ENCODE assay signal across 1 cellular context in the genomic region with DNA sequence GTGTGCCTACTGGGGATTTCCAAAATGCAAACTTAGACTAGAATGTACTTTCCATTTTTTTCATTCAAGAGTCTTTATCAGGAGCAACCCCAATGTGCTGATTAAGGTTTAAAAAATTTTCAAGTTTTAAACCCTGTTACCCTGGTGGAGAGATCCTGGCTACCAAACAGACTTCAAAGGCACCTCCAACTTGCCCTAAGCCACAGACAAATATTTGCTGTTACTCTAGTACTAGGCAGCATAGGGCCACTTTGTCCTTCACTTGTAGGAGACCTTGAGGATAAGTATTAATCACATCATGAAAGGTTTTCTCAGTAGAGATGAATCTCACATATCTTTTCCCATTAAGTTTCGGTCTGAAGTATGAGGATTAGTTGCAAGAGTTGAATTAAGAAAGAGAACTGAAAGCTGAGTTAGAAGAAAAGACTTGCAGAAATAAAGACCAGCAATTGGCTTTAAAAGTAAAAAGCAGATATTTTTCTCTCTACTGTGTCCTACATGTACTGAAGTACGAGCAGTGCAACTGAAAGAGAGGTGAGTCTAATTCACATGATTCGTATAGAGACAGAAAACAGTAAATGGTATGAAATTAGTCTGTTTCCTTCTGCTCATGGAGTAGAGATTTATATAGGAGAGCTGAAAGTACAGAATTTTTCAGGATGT.
TF ChIP-seq lines count a peak whose summit lies in the region.

No MANE protein-coding gene starts in this region.

TF ChIP-seq in HepG2, 621 proteins besides CTCF, POLR2A, EP300 and RAD21 (continued from another document and continues in another):
- TF ChIP-seq, protein P1, sequence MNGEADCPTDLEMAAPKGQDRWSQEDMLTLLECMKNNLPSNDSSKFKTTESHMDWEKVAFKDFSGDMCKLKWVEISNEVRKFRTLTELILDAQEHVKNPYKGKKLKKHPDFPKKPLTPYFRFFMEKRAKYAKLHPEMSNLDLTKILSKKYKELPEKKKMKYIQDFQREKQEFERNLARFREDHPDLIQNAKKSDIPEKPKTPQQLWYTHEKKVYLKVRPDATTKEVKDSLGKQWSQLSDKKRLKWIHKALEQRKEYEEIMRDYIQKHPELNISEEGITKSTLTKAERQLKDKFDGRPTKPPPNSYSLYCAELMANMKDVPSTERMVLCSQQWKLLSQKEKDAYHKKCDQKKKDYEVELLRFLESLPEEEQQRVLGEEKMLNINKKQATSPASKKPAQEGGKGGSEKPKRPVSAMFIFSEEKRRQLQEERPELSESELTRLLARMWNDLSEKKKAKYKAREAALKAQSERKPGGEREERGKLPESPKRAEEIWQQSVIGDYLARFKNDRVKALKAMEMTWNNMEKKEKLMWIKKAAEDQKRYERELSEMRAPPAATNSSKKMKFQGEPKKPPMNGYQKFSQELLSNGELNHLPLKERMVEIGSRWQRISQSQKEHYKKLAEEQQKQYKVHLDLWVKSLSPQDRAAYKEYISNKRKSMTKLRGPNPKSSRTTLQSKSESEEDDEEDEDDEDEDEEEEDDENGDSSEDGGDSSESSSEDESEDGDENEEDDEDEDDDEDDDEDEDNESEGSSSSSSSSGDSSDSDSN (CRISPR knock-in tag; IDR thresholded peaks at IDR 0.05) = no peak
- TF ChIP-seq ZZZ3 (CRISPR knock-in tag; IDR thresholded peaks at IDR 0.05; ENCODE audit: borderline replicate concordance) = no peak
- TF ChIP-seq DNMT1 (CRISPR knock-in tag; IDR thresholded peaks at IDR 0.05) = no peak
- TF ChIP-seq HNF4G (IDR thresholded peaks at IDR 0.05; ENCODE audit: borderline replicate concordance, low read depth, low read length) = peak; percentile 38; the same call in 1 of the 2 replicates
- TF ChIP-seq HNF4G (CRISPR knock-in tag; IDR thresholded peaks at IDR 0.05; ENCODE audit: borderline replicate concordance, low read depth) = no peak
- no peak for TF ChIP-seq MAZ (IDR thresholded peaks at IDR 0.05; ENCODE audit: borderline replicate concordance, low read depth, low read length)
- no peak for TF ChIP-seq MAZ (CRISPR knock-in tag; IDR thresholded peaks at IDR 0.05; ENCODE audit: low read depth)
- TF ChIP-seq, protein P2, sequence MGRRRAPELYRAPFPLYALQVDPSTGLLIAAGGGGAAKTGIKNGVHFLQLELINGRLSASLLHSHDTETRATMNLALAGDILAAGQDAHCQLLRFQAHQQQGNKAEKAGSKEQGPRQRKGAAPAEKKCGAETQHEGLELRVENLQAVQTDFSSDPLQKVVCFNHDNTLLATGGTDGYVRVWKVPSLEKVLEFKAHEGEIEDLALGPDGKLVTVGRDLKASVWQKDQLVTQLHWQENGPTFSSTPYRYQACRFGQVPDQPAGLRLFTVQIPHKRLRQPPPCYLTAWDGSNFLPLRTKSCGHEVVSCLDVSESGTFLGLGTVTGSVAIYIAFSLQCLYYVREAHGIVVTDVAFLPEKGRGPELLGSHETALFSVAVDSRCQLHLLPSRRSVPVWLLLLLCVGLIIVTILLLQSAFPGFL (CRISPR knock-in tag; IDR thresholded peaks at IDR 0.05) = no peak
- TF ChIP-seq HDAC1 (CRISPR knock-in tag; IDR thresholded peaks at IDR 0.05) = peak; percentile 58
- no peak for TF ChIP-seq GZF1 (CRISPR knock-in tag; IDR thresholded peaks at IDR 0.05)
- no peak for TF ChIP-seq ZNF605 (CRISPR knock-in tag; IDR thresholded peaks at IDR 0.05)
- TF ChIP-seq ZNF136 (CRISPR knock-in tag; IDR thresholded peaks at IDR 0.05; ENCODE audit: low read depth) = no peak; the same call in 1 of the 2 replicates
- TF ChIP-seq ZKSCAN8 (CRISPR knock-in tag; IDR thresholded peaks at IDR 0.05; ENCODE audit: borderline replicate concordance) = peak; percentile 82; the same call in 1 of the 2 replicates
- no peak for TF ChIP-seq GABPA (IDR thresholded peaks at IDR 0.05; ENCODE audit: low read depth, low read length)
- no peak for TF ChIP-seq GABPA (CRISPR knock-in tag; IDR thresholded peaks at IDR 0.05; ENCODE audit: low read depth)
- TF ChIP-seq, protein P3, sequence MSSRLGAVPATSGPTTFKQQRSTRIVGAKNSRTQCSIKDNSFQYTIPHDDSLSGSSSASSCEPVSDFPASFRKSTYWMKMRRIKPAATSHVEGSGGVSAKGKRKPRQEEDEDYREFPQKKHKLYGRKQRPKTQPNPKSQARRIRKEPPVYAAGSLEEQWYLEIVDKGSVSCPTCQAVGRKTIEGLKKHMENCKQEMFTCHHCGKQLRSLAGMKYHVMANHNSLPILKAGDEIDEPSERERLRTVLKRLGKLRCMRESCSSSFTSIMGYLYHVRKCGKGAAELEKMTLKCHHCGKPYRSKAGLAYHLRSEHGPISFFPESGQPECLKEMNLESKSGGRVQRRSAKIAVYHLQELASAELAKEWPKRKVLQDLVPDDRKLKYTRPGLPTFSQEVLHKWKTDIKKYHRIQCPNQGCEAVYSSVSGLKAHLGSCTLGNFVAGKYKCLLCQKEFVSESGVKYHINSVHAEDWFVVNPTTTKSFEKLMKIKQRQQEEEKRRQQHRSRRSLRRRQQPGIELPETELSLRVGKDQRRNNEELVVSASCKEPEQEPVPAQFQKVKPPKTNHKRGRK (CRISPR knock-in tag; IDR thresholded peaks at IDR 0.05) = no peak
- TF ChIP-seq, protein P4, sequence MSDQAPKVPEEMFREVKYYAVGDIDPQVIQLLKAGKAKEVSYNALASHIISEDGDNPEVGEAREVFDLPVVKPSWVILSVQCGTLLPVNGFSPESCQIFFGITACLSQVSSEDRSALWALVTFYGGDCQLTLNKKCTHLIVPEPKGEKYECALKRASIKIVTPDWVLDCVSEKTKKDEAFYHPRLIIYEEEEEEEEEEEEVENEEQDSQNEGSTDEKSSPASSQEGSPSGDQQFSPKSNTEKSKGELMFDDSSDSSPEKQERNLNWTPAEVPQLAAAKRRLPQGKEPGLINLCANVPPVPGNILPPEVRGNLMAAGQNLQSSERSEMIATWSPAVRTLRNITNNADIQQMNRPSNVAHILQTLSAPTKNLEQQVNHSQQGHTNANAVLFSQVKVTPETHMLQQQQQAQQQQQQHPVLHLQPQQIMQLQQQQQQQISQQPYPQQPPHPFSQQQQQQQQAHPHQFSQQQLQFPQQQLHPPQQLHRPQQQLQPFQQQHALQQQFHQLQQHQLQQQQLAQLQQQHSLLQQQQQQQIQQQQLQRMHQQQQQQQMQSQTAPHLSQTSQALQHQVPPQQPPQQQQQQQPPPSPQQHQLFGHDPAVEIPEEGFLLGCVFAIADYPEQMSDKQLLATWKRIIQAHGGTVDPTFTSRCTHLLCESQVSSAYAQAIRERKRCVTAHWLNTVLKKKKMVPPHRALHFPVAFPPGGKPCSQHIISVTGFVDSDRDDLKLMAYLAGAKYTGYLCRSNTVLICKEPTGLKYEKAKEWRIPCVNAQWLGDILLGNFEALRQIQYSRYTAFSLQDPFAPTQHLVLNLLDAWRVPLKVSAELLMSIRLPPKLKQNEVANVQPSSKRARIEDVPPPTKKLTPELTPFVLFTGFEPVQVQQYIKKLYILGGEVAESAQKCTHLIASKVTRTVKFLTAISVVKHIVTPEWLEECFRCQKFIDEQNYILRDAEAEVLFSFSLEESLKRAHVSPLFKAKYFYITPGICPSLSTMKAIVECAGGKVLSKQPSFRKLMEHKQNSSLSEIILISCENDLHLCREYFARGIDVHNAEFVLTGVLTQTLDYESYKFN (CRISPR knock-in tag; conservative IDR thresholded peaks at IDR 0.05) = peak; percentile 94
- TF ChIP-seq ZKSCAN5 (CRISPR knock-in tag; IDR thresholded peaks at IDR 0.05) = no peak
- TF ChIP-seq ZNF577 (CRISPR knock-in tag; IDR thresholded peaks at IDR 0.05; ENCODE audit: borderline replicate concordance, low read depth) = no peak
- TF ChIP-seq NBN (conservative IDR thresholded peaks at IDR 0.05) = no peak
- no peak for TF ChIP-seq ARID2 (CRISPR knock-in tag; IDR thresholded peaks at IDR 0.05; ENCODE audit: borderline replicate concordance)
- TF ChIP-seq XRCC5 (optimal IDR thresholded peaks at IDR 0.05; ENCODE audit: low read length) = no peak
- TF ChIP-seq MTA3 (CRISPR knock-in tag; IDR thresholded peaks at IDR 0.05) = no peak
- TF ChIP-seq RAD51 (IDR thresholded peaks at IDR 0.05; ENCODE audit: borderline replicate concordance) = no peak
- TF ChIP-seq ZNF83 (CRISPR knock-in tag; IDR thresholded peaks at IDR 0.05; ENCODE audit: borderline replicate concordance) = no peak
- TF ChIP-seq, protein P5, sequence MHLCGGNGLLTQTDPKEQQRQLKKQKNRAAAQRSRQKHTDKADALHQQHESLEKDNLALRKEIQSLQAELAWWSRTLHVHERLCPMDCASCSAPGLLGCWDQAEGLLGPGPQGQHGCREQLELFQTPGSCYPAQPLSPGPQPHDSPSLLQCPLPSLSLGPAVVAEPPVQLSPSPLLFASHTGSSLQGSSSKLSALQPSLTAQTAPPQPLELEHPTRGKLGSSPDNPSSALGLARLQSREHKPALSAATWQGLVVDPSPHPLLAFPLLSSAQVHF (CRISPR knock-in tag; IDR thresholded peaks at IDR 0.05) = no peak
- no peak; the same call in 1 of the 2 replicates for TF ChIP-seq ZSCAN9 (CRISPR knock-in tag; IDR thresholded peaks at IDR 0.05; ENCODE audit: borderline replicate concordance)
- TF ChIP-seq, protein P6, sequence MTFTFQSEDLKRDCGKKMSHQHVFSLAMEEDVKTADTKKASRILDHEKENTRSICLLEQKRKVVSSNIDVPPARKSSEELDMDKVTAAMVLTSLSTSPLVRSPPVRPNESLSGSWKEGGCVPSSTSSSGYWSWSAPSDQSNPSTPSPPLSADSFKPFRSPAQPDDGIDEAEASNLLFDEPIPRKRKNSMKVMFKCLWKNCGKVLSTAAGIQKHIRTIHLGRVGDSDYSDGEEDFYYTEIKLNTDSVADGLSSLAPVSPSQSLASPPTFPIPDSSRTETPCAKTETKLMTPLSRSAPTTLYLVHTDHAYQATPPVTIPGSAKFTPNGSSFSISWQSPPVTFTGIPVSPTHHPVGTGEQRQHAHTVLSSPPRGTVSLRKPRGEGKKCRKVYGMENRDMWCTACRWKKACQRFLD (CRISPR knock-in tag; IDR thresholded peaks at IDR 0.05; ENCODE audit: borderline replicate concordance) = no peak
- no peak for TF ChIP-seq ZNF33B (CRISPR knock-in tag; IDR thresholded peaks at IDR 0.05)
- TF ChIP-seq ZSCAN12 (CRISPR knock-in tag; IDR thresholded peaks at IDR 0.05) = no peak
- peak; percentile 74; the same call in 1 of the 2 replicates for TF ChIP-seq TARDBP (CRISPR knock-in tag; IDR thresholded peaks at IDR 0.05)
- no peak for TF ChIP-seq SRSF4 (IDR thresholded peaks at IDR 0.05; ENCODE audit: low read depth, low read length, poor library complexity, severe bottlenecking)
- no peak for TF ChIP-seq ZFP90 (CRISPR knock-in tag; IDR thresholded peaks at IDR 0.05; ENCODE audit: borderline replicate concordance)
- no peak for TF ChIP-seq ZNF552 (CRISPR knock-in tag; IDR thresholded peaks at IDR 0.05; ENCODE audit: borderline replicate concordance)
- no peak for TF ChIP-seq U2AF2 (IDR thresholded peaks at IDR 0.05; ENCODE audit: low read depth, low read length)
- TF ChIP-seq ATF3 (CRISPR knock-in tag; IDR thresholded peaks at IDR 0.05) = peak; percentile 75
- TF ChIP-seq MIER3 (CRISPR knock-in tag; IDR thresholded peaks at IDR 0.05; ENCODE audit: borderline replicate concordance) = peak; percentile 81; the same call in 1 of the 2 replicates
- no peak for TF ChIP-seq MEIS1 (CRISPR knock-in tag; IDR thresholded peaks at IDR 0.05; ENCODE audit: borderline replicate concordance)
- no peak for TF ChIP-seq ZSCAN25 (CRISPR knock-in tag; IDR thresholded peaks at IDR 0.05)
- no peak for TF ChIP-seq ZNF430 (CRISPR knock-in tag; IDR thresholded peaks at IDR 0.05)
- no peak for TF ChIP-seq ZNF10 (CRISPR knock-in tag; IDR thresholded peaks at IDR 0.05; ENCODE audit: borderline replicate concordance, low read depth)
- no peak for TF ChIP-seq SNAI1 (CRISPR knock-in tag; IDR thresholded peaks at IDR 0.05; ENCODE audit: borderline replicate concordance)
- no peak for TF ChIP-seq BORCS8-MEF2B (CRISPR knock-in tag; IDR thresholded peaks at IDR 0.05)
- TF ChIP-seq, protein P7, sequence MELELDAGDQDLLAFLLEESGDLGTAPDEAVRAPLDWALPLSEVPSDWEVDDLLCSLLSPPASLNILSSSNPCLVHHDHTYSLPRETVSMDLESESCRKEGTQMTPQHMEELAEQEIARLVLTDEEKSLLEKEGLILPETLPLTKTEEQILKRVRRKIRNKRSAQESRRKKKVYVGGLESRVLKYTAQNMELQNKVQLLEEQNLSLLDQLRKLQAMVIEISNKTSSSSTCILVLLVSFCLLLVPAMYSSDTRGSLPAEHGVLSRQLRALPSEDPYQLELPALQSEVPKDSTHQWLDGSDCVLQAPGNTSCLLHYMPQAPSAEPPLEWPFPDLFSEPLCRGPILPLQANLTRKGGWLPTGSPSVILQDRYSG (CRISPR knock-in tag; IDR thresholded peaks at IDR 0.05) = no peak
- no peak for TF ChIP-seq ZBTB26 (CRISPR knock-in tag; IDR thresholded peaks at IDR 0.05; ENCODE audit: borderline replicate concordance)
- TF ChIP-seq JUND (CRISPR knock-in tag; IDR thresholded peaks at IDR 0.05) = no peak; the same call in 1 of the 2 replicates
- TF ChIP-seq SP1 (IDR thresholded peaks at IDR 0.05) = no peak
- TF ChIP-seq SP1 (CRISPR knock-in tag; IDR thresholded peaks at IDR 0.05) = no peak
- TF ChIP-seq ZNF451 (CRISPR knock-in tag; IDR thresholded peaks at IDR 0.05) = no peak
- TF ChIP-seq ZNF296 (CRISPR knock-in tag; conservative IDR thresholded peaks at IDR 0.05) = no peak
- no peak for TF ChIP-seq TAF1 (CRISPR knock-in tag; IDR thresholded peaks at IDR 0.05)
- no peak for TF ChIP-seq MTF2 (CRISPR knock-in tag; IDR thresholded peaks at IDR 0.05; ENCODE audit: borderline replicate concordance)
- TF ChIP-seq ZNF563 (CRISPR knock-in tag; IDR thresholded peaks at IDR 0.05) = no peak
- TF ChIP-seq ZNF260 (CRISPR knock-in tag; IDR thresholded peaks at IDR 0.05; ENCODE audit: borderline replicate concordance, low read depth) = no peak
- TF ChIP-seq GATA4 (IDR thresholded peaks at IDR 0.05; ENCODE audit: borderline replicate concordance, low read depth) = peak; percentile 39; the same call in 1 of the 2 replicates
- no peak for TF ChIP-seq ZNF850 (CRISPR knock-in tag; conservative IDR thresholded peaks at IDR 0.05)
- no peak for TF ChIP-seq ZNF367 (CRISPR knock-in tag; IDR thresholded peaks at IDR 0.05; ENCODE audit: borderline replicate concordance)
- no peak for TF ChIP-seq ZFAT (CRISPR knock-in tag; conservative IDR thresholded peaks at IDR 0.05)
- TF ChIP-seq ADNP (CRISPR knock-in tag; IDR thresholded peaks at IDR 0.05) = no peak
- no peak for TF ChIP-seq CC2D1A (CRISPR knock-in tag; IDR thresholded peaks at IDR 0.05)
